In genomic region chr20:49099011-49099410, GRCh38 we compare ENCODE assay signal across 2 cellular contexts.
TF ChIP-seq lines count a peak whose summit lies in the region.

No MANE protein-coding gene starts in this region.

TF ChIP-seq in GM23338, 12 proteins besides CTCF, POLR2A, EP300 and RAD21:
- TF ChIP-seq ZNF331 (CRISPR knock-in tag; IDR thresholded peaks at IDR 0.05; ENCODE audit: low read depth) (no peak), ETS1 (IDR thresholded peaks at IDR 0.05) (no peak), EZH2 (IDR thresholded peaks at IDR 0.05; ENCODE audit: low read depth, unreplicated experiment) (no peak), ZNF114 (CRISPR knock-in tag; IDR thresholded peaks at IDR 0.05) (no peak), EZH2phosphoT487 (IDR thresholded peaks at IDR 0.05; ENCODE audit: unreplicated experiment) (no peak), REST (IDR thresholded peaks at IDR 0.05; ENCODE audit: unreplicated experiment) (no peak), POLR2AphosphoS5 (IDR thresholded peaks at IDR 0.05; ENCODE audit: low read depth) (no peak), JUNB (IDR thresholded peaks at IDR 0.05; ENCODE audit: unreplicated experiment) (no peak), STAT1 (IDR thresholded peaks at IDR 0.05; ENCODE audit: unreplicated experiment) (no peak), CREB1 (CRISPR knock-in tag; IDR thresholded peaks at IDR 0.05; ENCODE audit: low read depth) (no peak), ZNF462 (CRISPR knock-in tag; IDR thresholded peaks at IDR 0.05) (no peak), NANOG (IDR thresholded peaks at IDR 0.05; ENCODE audit: borderline replicate concordance) (no peak)

TF ChIP-seq in SK-N-SH, 30 proteins besides CTCF, POLR2A, EP300 and RAD21:
- TF ChIP-seq TCF12 (IDR thresholded peaks at IDR 0.05) (no peak), ELF1 (IDR thresholded peaks at IDR 0.05) (no peak), YY1 (IDR thresholded peaks at IDR 0.05; ENCODE audit: low read depth) (no peak), RCOR1 (IDR thresholded peaks at IDR 0.05; ENCODE audit: low read length) (no peak), GABPA (IDR thresholded peaks at IDR 0.05; ENCODE audit: low read depth) (no peak), TAF1 (IDR thresholded peaks at IDR 0.05; ENCODE audit: borderline replicate concordance, low read depth, low read length) (no peak), RFX5 (IDR thresholded peaks at IDR 0.05; ENCODE audit: low read length) (no peak), PBX3 (IDR thresholded peaks at IDR 0.05) (no peak), NRF1 (IDR thresholded peaks at IDR 0.05; ENCODE audit: low read depth, low read length) (no peak)
